Comparison of ENCODE assay signal across 23 cellular contexts in genomic region chr15:57859130-57859685, GRCh38.
"Had no signal": no experiment of that assay in that cellular context is flagged by ENCODE, and none has a peak within 500 bp of the region (broad histone marks: within the 10 kb centered on the region; RNA-seq: fewer than 3 reads in every experiment).

No MANE protein-coding gene starts in this region.

- H3K4me3 ChIP-seq: Peyer's patch had no signal

- H3K36me3 Mint-ChIP-seq: activated naive CD8-positive, alpha-beta T cell treated with anti-CD3 and anti-CD28 coated beads for 36 hours had no signal

- H3K27ac ChIP-seq: Peyer's patch, RWPE1 had no signal

- ATAC-seq: activated CD4-positive, CD25-positive, alpha-beta regulatory T cell treated with anti-CD3 and anti-CD28 coated beads, Interleukin-2, amount 50 U/mL, for 24 hours; activated T-cell treated with anti-CD3 and anti-CD28 coated beads, Interleukin-2, amount 50 U/mL, for 4 hours had no signal

- H3K27me3 ChIP-seq: Peyer's patch had no signal

- H3K27ac Mint-ChIP-seq: activated naive CD8-positive, alpha-beta T cell treated with anti-CD3 and anti-CD28 coated beads for 36 hours; T-helper 1 cell treated with Interleukin-12 subunit alpha and Interleukin-12 subunit beta and Interleukin-4 antibody, amounts not matched to agents 30 μg/mL and 1 μg/mL, for 36 hours had no signal

- H3K9me3 ChIP-seq: Peyer's patch had no signal

- H3K4me1 ChIP-seq: Peyer's patch had no signal

- H3K9me3 Mint-ChIP-seq: activated naive CD8-positive, alpha-beta T cell treated with anti-CD3 and anti-CD28 coated beads for 36 hours; activated T-cell treated with anti-CD3 and anti-CD28 coated beads, Interleukin-2, amount 50 U/mL, for 4 hours; T-helper 1 cell treated with Interleukin-12 subunit alpha and Interleukin-12 subunit beta and Interleukin-4 antibody, amounts not matched to agents 30 μg/mL and 1 μg/mL, for 36 hours had no signal

- H3K4me3 Mint-ChIP-seq: activated naive CD8-positive, alpha-beta T cell treated with anti-CD3 and anti-CD28 coated beads for 36 hours; activated T-cell treated with anti-CD3 and anti-CD28 coated beads, Interleukin-2, amount 50 U/mL, for 4 hours; T-helper 1 cell treated with Interleukin-12 subunit alpha and Interleukin-12 subunit beta and Interleukin-4 antibody, amounts not matched to agents 30 μg/mL and 1 μg/mL, for 36 hours had no signal

- DNase-seq: activated CD4-positive, alpha-beta T cell treated with anti-CD3 and anti-CD28 coated beads for 48 hours; activated CD4-positive, alpha-beta T cell treated with anti-CD3 and anti-CD28 coated beads, Interleukin-2, amount 50 U/mL, for 48 hours; activated CD8-positive, alpha-beta memory T cell treated with anti-CD3 and anti-CD28 coated beads for 24 hours; activated effector memory CD4-positive, alpha-beta T cell treated with anti-CD3 and anti-CD28 coated beads, Interleukin-2, amount 50 U/mL, for 16 hours; activated naive CD4-positive, alpha-beta T cell treated with Interleukin-2 at 50 U/mL for 16 hours; activated naive CD8-positive, alpha-beta T cell treated with anti-CD3 and anti-CD28 coated beads for 36 hours; activated T-cell treated with anti-CD3 and anti-CD28 coated beads, Interleukin-2, amount 50 U/mL, for 4 hours; central memory CD4-positive, alpha-beta T cell; MM.1S; NCI-H1105; NCI-H1436; NCI-H1694 treated with DMSO at 0.1 percent for 48 hours; NCI-H2029 treated with DMSO at 0.1 percent for 48 hours; NCI-H345; NCI-H510A treated with DMSO at 0.1 percent for 48 hours; NCI-H69; NK-92 treated with Interleukin-12 subunit alpha and Interleukin-12 subunit beta, amount 100 ng/mL, for 24 hours; OCI-M1; Peyer's patch; SHP77 had no signal

- H3K36me3 ChIP-seq: Peyer's patch had no signal
